23 cellular contexts compared by ENCODE assay signal in the genomic region with DNA sequence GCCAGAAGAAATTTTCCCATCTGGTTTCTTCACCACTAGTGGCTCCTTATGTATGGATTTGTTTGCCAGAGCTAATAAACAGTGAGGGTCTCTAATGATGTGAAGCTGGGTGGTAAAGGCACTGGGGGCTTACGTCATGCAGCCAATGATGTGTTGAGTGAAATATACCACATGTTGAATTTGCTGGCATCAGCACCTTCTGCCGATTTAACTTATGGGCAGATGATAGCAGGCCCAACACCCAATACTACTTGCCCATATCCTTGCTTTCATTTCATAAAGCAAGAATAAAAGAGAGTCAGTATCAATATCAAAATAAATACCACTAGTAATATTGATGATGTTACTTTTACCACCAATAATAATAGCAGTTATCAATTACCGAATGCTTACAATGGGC.
"Had no signal": no experiment of that assay in that cellular context is flagged by ENCODE, and none has a peak within 500 bp of the region (broad histone marks: within the 10 kb centered on the region; RNA-seq: fewer than 3 reads in every experiment).

No MANE protein-coding gene starts in this region.

- H3K36me3 Mint-ChIP-seq: immature natural killer cell; naive thymus-derived CD8-positive, alpha-beta T cell; stimulated activated memory B cell treated with anti-CD40 and anti-IgM and Interleukin-4, amounts not matched to agents 10 μg/mL and 1 μg/mL and 100 μg/mL, for 72 hours had no signal

- H3K27me3 Mint-ChIP-seq: naive thymus-derived CD8-positive, alpha-beta T cell; stimulated activated memory B cell treated with anti-CD40 and anti-IgM and Interleukin-4, amounts not matched to agents 10 μg/mL and 1 μg/mL and 100 μg/mL, for 72 hours; stimulated activated naive CD8-positive, alpha-beta T cell treated with anti-CD3 and anti-CD28 coated beads, Interleukin-15, Interleukin-2, amounts not matched to agents 100 ng/mL and 50 ng/mL, for 24 hours had no signal

- H3K9me3 ChIP-seq: left ventricle myocardium inferior, lower lobe of right lung, ovary, psoas muscle, spleen, suprapubic skin, thyroid gland, upper lobe of left lung had no signal

- H3K27me3 ChIP-seq: ovary, spleen, suprapubic skin, thyroid gland, upper lobe of left lung had no signal

- ATAC-seq: left colon; lower lobe of right lung; naive thymus-derived CD8-positive, alpha-beta T cell; psoas muscle; right cardiac atrium; stimulated activated memory B cell treated with anti-CD40 and anti-IgM and Interleukin-4, amounts not matched to agents 10 μg/mL and 1 μg/mL and 100 μg/mL, for 72 hours had no signal

- H3K27ac ChIP-seq: left ventricle myocardium inferior, lower lobe of right lung, ovary, psoas muscle, skin epidermis, spleen, suprapubic skin, thyroid gland, upper lobe of left lung had no signal

- H3K4me3 ChIP-seq: left ventricle myocardium inferior, lower lobe of right lung, ovary, psoas muscle, skin epidermis, spleen, suprapubic skin, thyroid gland, upper lobe of left lung had no signal

- H3K27ac Mint-ChIP-seq: immature natural killer cell; naive thymus-derived CD8-positive, alpha-beta T cell; nephron progenitor cell; stimulated activated memory B cell treated with anti-CD40 and anti-IgM and Interleukin-4, amounts not matched to agents 10 μg/mL and 1 μg/mL and 100 μg/mL, for 72 hours; stimulated activated naive CD8-positive, alpha-beta T cell treated with anti-CD3 and anti-CD28 coated beads, Interleukin-15, Interleukin-2, amounts not matched to agents 100 ng/mL and 50 ng/mL, for 24 hours had no signal

- H3K4me3 Mint-ChIP-seq: immature natural killer cell; naive thymus-derived CD8-positive, alpha-beta T cell; nephron progenitor cell; stimulated activated memory B cell treated with anti-CD40 and anti-IgM and Interleukin-4, amounts not matched to agents 10 μg/mL and 1 μg/mL and 100 μg/mL, for 72 hours; stimulated activated naive CD8-positive, alpha-beta T cell treated with anti-CD3 and anti-CD28 coated beads, Interleukin-15, Interleukin-2, amounts not matched to agents 100 ng/mL and 50 ng/mL, for 24 hours had no signal

- DNase-seq: cortex of kidney; effector CD4-positive, alpha-beta T cell; hypothalamus; immature natural killer cell; islet precursor cell; kidney glomerular epithelial cell; left colon; left ventricle myocardium inferior; lower lobe of right lung; naive thymus-derived CD8-positive, alpha-beta T cell; nephron progenitor cell; nucleus accumbens; ovary; psoas muscle; right cardiac atrium; spleen; stimulated activated CD4-positive, alpha-beta T cell treated with anti-CD3 and anti-CD28 coated beads, Interleukin-4, amount 100 ng/mL, for 4 hours; thyroid gland; upper lobe of left lung had no signal

- H3K4me1 Mint-ChIP-seq: immature natural killer cell; naive thymus-derived CD8-positive, alpha-beta T cell; stimulated activated memory B cell treated with anti-CD40 and anti-IgM and Interleukin-4, amounts not matched to agents 10 μg/mL and 1 μg/mL and 100 μg/mL, for 72 hours had no signal

- H3K9me3 Mint-ChIP-seq: nephron progenitor cell; stimulated activated memory B cell treated with anti-CD40 and anti-IgM and Interleukin-4, amounts not matched to agents 10 μg/mL and 1 μg/mL and 100 μg/mL, for 72 hours had no signal

- H3K36me3 ChIP-seq: left ventricle myocardium inferior, lower lobe of right lung, ovary, spleen, suprapubic skin, thyroid gland, upper lobe of left lung had no signal
